1 cellular context compared by ENCODE assay signal in genomic region chr2:137967042-137967441, GRCh38.
TF ChIP-seq lines count a peak whose summit lies in the region.

No MANE protein-coding gene starts in this region.

TF ChIP-seq in HepG2, 621 proteins besides CTCF, POLR2A, EP300 and RAD21 (continued from another document and continues in another):
- TF ChIP-seq ARID5B (CRISPR knock-in tag; IDR thresholded peaks at IDR 0.05): no peak
- no peak for TF ChIP-seq HOXA3 (CRISPR knock-in tag; IDR thresholded peaks at IDR 0.05)
- no peak for TF ChIP-seq ZBTB1 (CRISPR knock-in tag; IDR thresholded peaks at IDR 0.05; ENCODE audit: borderline replicate concordance)
- TF ChIP-seq KAT8 (CRISPR knock-in tag; IDR thresholded peaks at IDR 0.05): no peak; the same call in 1 of the 2 replicates
- no peak for TF ChIP-seq ZNF674 (CRISPR knock-in tag; IDR thresholded peaks at IDR 0.05; ENCODE audit: low read depth)
- TF ChIP-seq SNAI1 (CRISPR knock-in tag; IDR thresholded peaks at IDR 0.05; ENCODE audit: borderline replicate concordance): no peak
- 0 out of 2 replicates have a peak, but pooled peaks have one; percentile 40 for TF ChIP-seq ZFP36L1 (CRISPR knock-in tag; IDR thresholded peaks at IDR 0.05)
- TF ChIP-seq STAT5B (CRISPR knock-in tag; IDR thresholded peaks at IDR 0.05): no peak
- TF ChIP-seq GATAD1 (CRISPR knock-in tag; IDR thresholded peaks at IDR 0.05): no peak; the same call in 1 of the 2 replicates
- TF ChIP-seq ZNF557 (CRISPR knock-in tag; IDR thresholded peaks at IDR 0.05): no peak
- TF ChIP-seq JUNB (CRISPR knock-in tag; IDR thresholded peaks at IDR 0.05; ENCODE audit: borderline replicate concordance): no peak
- no peak for TF ChIP-seq EEA1 (CRISPR knock-in tag; IDR thresholded peaks at IDR 0.05; ENCODE audit: borderline replicate concordance)
- TF ChIP-seq SOX13 (IDR thresholded peaks at IDR 0.05): no peak
- no peak for TF ChIP-seq SOX13 (CRISPR knock-in tag; conservative IDR thresholded peaks at IDR 0.05 in 1 of 2, IDR thresholded peaks at IDR 0.05 in 1 of 2)
- no peak for TF ChIP-seq RBM39 (IDR thresholded peaks at IDR 0.05; ENCODE audit: low read depth, low read length, poor library complexity, severe bottlenecking)
- no peak for TF ChIP-seq SIX1 (CRISPR knock-in tag; IDR thresholded peaks at IDR 0.05; ENCODE audit: borderline replicate concordance)
- no peak for TF ChIP-seq ZNF709 (CRISPR knock-in tag; IDR thresholded peaks at IDR 0.05)
- 0 out of 2 replicates have a peak, but pooled peaks have one; percentile 26 for TF ChIP-seq THRA (CRISPR knock-in tag; IDR thresholded peaks at IDR 0.05; ENCODE audit: borderline replicate concordance)
- 0 out of 2 replicates have a peak, but pooled peaks have one; percentile 32 for TF ChIP-seq YEATS4 (CRISPR knock-in tag; IDR thresholded peaks at IDR 0.05; ENCODE audit: borderline replicate concordance)
- no peak for TF ChIP-seq ZNF281 (CRISPR knock-in tag; IDR thresholded peaks at IDR 0.05; ENCODE audit: borderline replicate concordance)
- no peak for TF ChIP-seq GABPA (IDR thresholded peaks at IDR 0.05; ENCODE audit: low read depth, low read length)
- no peak for TF ChIP-seq GABPA (CRISPR knock-in tag; IDR thresholded peaks at IDR 0.05; ENCODE audit: low read depth)
- no peak for TF ChIP-seq ZSCAN31 (CRISPR knock-in tag; IDR thresholded peaks at IDR 0.05; ENCODE audit: low read depth)
- no peak for TF ChIP-seq PHF20 (CRISPR knock-in tag; IDR thresholded peaks at IDR 0.05)
- 0 out of 2 replicates have a peak, but pooled peaks have one; percentile 12 for TF ChIP-seq TARDBP (CRISPR knock-in tag; IDR thresholded peaks at IDR 0.05)
- no peak for TF ChIP-seq DNMT3B (CRISPR knock-in tag; conservative IDR thresholded peaks at IDR 0.05)
- TF ChIP-seq PHF5A (CRISPR knock-in tag; IDR thresholded peaks at IDR 0.05; ENCODE audit: low read depth, unreplicated experiment): no peak
- no peak for TF ChIP-seq MBD4 (IDR thresholded peaks at IDR 0.05; ENCODE audit: borderline replicate concordance, low read length)
- TF ChIP-seq NFIB (CRISPR knock-in tag; IDR thresholded peaks at IDR 0.05; ENCODE audit: borderline replicate concordance): no peak
- no peak for TF ChIP-seq ZNF446 (CRISPR knock-in tag; IDR thresholded peaks at IDR 0.05)
- no peak for TF ChIP-seq ZFX (CRISPR knock-in tag; IDR thresholded peaks at IDR 0.05; ENCODE audit: low read depth)
- peak; percentile 26; the same call in 1 of the 2 replicates for TF ChIP-seq ZMYM2 (CRISPR knock-in tag; IDR thresholded peaks at IDR 0.05)
- TF ChIP-seq CBX5 (CRISPR knock-in tag; IDR thresholded peaks at IDR 0.05; ENCODE audit: borderline replicate concordance): peak; percentile 59; the same call in 1 of the 2 replicates
- TF ChIP-seq DRAP1 (CRISPR knock-in tag; IDR thresholded peaks at IDR 0.05): no peak
- peak; percentile 92 for TF ChIP-seq ZNF770 (CRISPR knock-in tag; IDR thresholded peaks at IDR 0.05)
- TF ChIP-seq MAX (IDR thresholded peaks at IDR 0.05): peak; percentile 35; the same call in 1 of the 2 replicates
- peak; percentile 35; the same call in 1 of the 2 replicates for TF ChIP-seq ATF7-NPFF (CRISPR knock-in tag; IDR thresholded peaks at IDR 0.05; ENCODE audit: low read depth)
- no peak for TF ChIP-seq GMEB2 (CRISPR knock-in tag; IDR thresholded peaks at IDR 0.05; ENCODE audit: low read depth)
- TF ChIP-seq MAF1 (CRISPR knock-in tag; IDR thresholded peaks at IDR 0.05; ENCODE audit: borderline replicate concordance): no peak
- TF ChIP-seq NFAT5 (CRISPR knock-in tag; IDR thresholded peaks at IDR 0.05): no peak
- peak; percentile 45; the same call in 1 of the 2 replicates for TF ChIP-seq POLR2G (IDR thresholded peaks at IDR 0.05; ENCODE audit: low read depth, low read length)
